1 cellular context compared by ENCODE assay signal in the genomic region with DNA sequence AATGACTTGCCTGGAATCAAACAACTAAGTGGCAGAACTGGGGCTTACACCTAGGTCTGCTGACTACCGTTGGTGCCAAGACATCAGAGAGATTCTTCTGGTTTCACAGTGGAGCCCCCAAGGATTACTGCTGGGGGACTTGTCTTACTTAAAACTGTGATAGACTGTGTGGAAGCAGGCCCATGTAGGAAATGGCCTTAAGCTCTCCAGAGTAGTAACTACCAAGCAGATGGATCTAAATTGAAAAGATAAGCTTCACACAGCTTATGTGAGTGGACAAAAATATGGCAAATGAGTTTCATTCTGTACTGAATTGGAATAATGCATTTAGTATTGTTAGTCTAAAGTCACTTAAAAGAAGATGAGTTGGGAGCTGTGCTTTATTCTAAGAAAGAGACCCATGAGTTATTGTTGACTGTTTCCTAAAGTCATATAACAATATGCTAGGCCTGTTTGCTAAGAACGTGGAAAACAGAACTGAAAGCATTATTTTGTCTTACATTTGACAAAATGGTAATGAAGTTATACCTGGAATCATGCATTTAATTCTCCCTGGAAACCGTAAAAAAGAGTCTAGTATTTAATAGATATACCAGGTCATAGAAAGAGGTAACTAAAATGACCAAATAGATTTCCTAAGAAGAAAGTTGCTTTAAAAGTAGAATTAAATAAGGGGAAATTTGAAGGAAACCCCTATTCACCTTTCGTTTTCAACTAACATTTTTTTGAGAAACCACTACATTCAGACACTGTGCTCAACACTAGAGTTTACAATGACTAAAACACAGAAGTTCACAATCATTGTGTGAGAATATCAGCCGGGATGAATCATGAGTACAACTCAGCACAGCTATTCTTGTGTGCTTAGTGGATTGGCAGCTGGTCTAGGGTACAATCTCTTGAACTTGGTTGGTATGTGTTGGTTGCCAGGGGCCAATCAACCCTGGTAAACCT.
TF ChIP-seq lines count a peak whose summit lies in the region.

No MANE protein-coding gene starts in this region.

TF ChIP-seq in GM12878, 131 proteins besides CTCF, POLR2A, EP300 and RAD21 (continued from another document and continues in another):
- TF ChIP-seq E2F8 (IDR thresholded peaks at IDR 0.05; ENCODE audit: low read depth, partially characterized antibody) (no peak), ZZZ3 (IDR thresholded peaks at IDR 0.05; ENCODE audit: control insufficient read depth, insufficient read length, low read depth) (no peak), CREB1 (IDR thresholded peaks at IDR 0.05; ENCODE audit: low read depth) (peak; percentile 46; the same call in 1 of the 2 replicates), EGR1 (IDR thresholded peaks at IDR 0.05; ENCODE audit: borderline replicate concordance in 1 of 2, low read depth in 2 of 2, low read length in 2 of 2) (no peak), POLR2AphosphoS2 (IDR thresholded peaks at IDR 0.05; ENCODE audit: low read depth, low read length) (no peak), SPI1 (IDR thresholded peaks at IDR 0.05; ENCODE audit: borderline replicate concordance, insufficient read depth, low read depth, low read length) (peak; percentile 40; the same call in 1 of the 2 replicates), MEF2A (IDR thresholded peaks at IDR 0.05; ENCODE audit: insufficient read depth, low read depth, low read length) (peak; percentile 62; the same call in 1 of the 2 replicates), CEBPB (IDR thresholded peaks at IDR 0.05; ENCODE audit: borderline replicate concordance in 1 of 2, low read depth in 2 of 2, low read length in 2 of 2) (no peak; a peak in 1 of 4 replicates), ASH2L (IDR thresholded peaks at IDR 0.05; ENCODE audit: borderline replicate concordance, low read depth) (no peak), SMAD5 (IDR thresholded peaks at IDR 0.05; ENCODE audit: low read depth) (no peak), BHLHE40 (IDR thresholded peaks at IDR 0.05; ENCODE audit: borderline replicate concordance in 1 of 2, low read depth in 2 of 2, low read length in 1 of 2) (peak; percentile 29 to 39; a peak in 1 of 4 replicates), ZNF687 (IDR thresholded peaks at IDR 0.05) (peak; percentile 29; the same call in 1 of the 2 replicates), JUND (IDR thresholded peaks at IDR 0.05; ENCODE audit: low read depth, low read length) (0 out of 2 replicates have a peak, but pooled peaks have one; percentile 26), ZNF24 (IDR thresholded peaks at IDR 0.05) (peak; percentile 51), NFXL1 (IDR thresholded peaks at IDR 0.05; ENCODE audit: borderline replicate concordance) (no peak), SUPT20H (IDR thresholded peaks at IDR 0.05; ENCODE audit: borderline replicate concordance, control insufficient read depth, low read depth, low read length) (no peak), ZBTB11 (CRISPR knock-in tag; IDR thresholded peaks at IDR 0.05) (no peak), IRF4 (IDR thresholded peaks at IDR 0.05; ENCODE audit: low read depth, low read length) (peak; percentile 90; the same call in 1 of the 2 replicates), PML (IDR thresholded peaks at IDR 0.05; ENCODE audit: low read length) (no peak; the same call in 1 of the 2 replicates), ZBTB33 (IDR thresholded peaks at IDR 0.05) (no peak), POLR2AphosphoS5 (IDR thresholded peaks at IDR 0.05; ENCODE audit: low read length) (no peak), HDGF (IDR thresholded peaks at IDR 0.05) (no peak), PAX5 (IDR thresholded peaks at IDR 0.05; ENCODE audit: borderline replicate concordance, low read depth, low read length) (no peak), SREBF1 (IDR thresholded peaks at IDR 0.05; ENCODE audit: low read length) (0 out of 2 replicates have a peak, but pooled peaks have one; percentile 22), NR2F1 (conservative IDR thresholded peaks at IDR 0.05) (peak; percentile 70), JUNB (IDR thresholded peaks at IDR 0.05) (peak; percentile 95), NFIC (IDR thresholded peaks at IDR 0.05; ENCODE audit: low read depth, low read length) (peak; percentile 92), SMAD1 (IDR thresholded peaks at IDR 0.05; ENCODE audit: low read depth, partially characterized antibody) (no peak), SMARCA5 (IDR thresholded peaks at IDR 0.05) (no peak), TCF7 (IDR thresholded peaks at IDR 0.05; ENCODE audit: borderline replicate concordance) (peak; percentile 51; the same call in 1 of the 2 replicates), GATAD2B (conservative IDR thresholded peaks at IDR 0.05; ENCODE audit: low read depth) (no peak; the same call in 1 of the 2 replicates), BRCA1 (IDR thresholded peaks at IDR 0.05; ENCODE audit: low read depth, low read length) (no peak), RUNX3 (IDR thresholded peaks at IDR 0.05; ENCODE audit: low read length) (peak; percentile 90)
- TF ChIP-seq, protein P1, sequence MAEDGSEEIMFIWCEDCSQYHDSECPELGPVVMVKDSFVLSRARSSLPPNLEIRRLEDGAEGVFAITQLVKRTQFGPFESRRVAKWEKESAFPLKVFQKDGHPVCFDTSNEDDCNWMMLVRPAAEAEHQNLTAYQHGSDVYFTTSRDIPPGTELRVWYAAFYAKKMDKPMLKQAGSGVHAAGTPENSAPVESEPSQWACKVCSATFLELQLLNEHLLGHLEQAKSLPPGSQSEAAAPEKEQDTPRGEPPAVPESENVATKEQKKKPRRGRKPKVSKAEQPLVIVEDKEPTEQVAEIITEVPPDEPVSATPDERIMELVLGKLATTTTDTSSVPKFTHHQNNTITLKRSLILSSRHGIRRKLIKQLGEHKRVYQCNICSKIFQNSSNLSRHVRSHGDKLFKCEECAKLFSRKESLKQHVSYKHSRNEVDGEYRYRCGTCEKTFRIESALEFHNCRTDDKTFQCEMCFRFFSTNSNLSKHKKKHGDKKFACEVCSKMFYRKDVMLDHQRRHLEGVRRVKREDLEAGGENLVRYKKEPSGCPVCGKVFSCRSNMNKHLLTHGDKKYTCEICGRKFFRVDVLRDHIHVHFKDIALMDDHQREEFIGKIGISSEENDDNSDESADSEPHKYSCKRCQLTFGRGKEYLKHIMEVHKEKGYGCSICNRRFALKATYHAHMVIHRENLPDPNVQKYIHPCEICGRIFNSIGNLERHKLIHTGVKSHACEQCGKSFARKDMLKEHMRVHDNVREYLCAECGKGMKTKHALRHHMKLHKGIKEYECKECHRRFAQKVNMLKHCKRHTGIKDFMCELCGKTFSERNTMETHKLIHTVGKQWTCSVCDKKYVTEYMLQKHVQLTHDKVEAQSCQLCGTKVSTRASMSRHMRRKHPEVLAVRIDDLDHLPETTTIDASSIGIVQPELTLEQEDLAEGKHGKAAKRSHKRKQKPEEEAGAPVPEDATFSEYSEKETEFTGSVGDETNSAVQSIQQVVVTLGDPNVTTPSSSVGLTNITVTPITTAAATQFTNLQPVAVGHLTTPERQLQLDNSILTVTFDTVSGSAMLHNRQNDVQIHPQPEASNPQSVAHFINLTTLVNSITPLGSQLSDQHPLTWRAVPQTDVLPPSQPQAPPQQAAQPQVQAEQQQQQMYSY (CRISPR knock-in tag; IDR thresholded peaks at IDR 0.05), result no peak
- TF ChIP-seq, protein P2, sequence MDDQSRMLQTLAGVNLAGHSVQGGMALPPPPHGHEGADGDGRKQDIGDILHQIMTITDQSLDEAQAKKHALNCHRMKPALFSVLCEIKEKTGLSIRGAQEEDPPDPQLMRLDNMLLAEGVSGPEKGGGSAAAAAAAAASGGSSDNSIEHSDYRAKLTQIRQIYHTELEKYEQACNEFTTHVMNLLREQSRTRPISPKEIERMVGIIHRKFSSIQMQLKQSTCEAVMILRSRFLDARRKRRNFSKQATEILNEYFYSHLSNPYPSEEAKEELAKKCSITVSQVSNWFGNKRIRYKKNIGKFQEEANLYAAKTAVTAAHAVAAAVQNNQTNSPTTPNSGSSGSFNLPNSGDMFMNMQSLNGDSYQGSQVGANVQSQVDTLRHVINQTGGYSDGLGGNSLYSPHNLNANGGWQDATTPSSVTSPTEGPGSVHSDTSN (IDR thresholded peaks at IDR 0.05; ENCODE audit: insufficient replicate concordance, low read depth, low read length), result peak; percentile 38
- TF ChIP-seq, protein P3, sequence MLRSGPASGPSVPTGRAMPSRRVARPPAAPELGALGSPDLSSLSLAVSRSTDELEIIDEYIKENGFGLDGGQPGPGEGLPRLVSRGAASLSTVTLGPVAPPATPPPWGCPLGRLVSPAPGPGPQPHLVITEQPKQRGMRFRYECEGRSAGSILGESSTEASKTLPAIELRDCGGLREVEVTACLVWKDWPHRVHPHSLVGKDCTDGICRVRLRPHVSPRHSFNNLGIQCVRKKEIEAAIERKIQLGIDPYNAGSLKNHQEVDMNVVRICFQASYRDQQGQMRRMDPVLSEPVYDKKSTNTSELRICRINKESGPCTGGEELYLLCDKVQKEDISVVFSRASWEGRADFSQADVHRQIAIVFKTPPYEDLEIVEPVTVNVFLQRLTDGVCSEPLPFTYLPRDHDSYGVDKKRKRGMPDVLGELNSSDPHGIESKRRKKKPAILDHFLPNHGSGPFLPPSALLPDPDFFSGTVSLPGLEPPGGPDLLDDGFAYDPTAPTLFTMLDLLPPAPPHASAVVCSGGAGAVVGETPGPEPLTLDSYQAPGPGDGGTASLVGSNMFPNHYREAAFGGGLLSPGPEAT (IDR thresholded peaks at IDR 0.05; ENCODE audit: low read depth), result peak; percentile 77
